Comparison of ENCODE assay signal across 8 cellular contexts in the genomic region with DNA sequence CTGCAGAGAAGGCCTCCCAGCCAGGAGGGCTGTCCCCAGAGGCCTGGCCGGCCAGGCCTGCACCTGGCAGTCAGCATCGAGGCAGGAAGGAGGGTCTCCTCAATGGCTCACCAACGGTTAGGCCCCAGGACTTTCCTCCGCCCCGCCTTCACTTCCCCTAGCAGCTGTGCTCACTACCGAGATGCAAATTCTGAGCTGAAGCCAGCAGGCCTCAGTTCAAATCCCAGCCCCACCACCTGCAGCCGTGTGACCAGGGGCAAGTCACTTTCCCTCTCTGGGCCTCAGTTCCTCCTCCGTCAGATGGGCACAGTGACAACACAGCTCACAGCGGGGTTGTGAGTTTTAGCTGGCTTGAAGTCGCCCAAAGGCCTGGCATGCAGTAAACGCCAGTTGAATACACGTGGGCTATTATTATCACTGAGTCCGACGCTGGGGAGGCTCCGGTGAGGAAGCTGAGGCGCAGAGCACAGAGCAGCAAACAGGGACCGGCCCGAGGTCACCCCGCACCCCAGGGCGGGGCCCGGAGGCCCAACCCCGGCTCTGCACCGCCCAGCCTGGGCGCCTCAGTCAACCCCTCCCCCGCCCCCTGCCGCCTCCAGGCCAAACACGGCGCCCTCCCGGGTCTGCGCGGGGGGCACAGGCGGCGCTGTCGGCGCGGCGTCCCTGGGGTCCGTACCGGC. TPM values are rescaled to one million over a fixed set of nuclear protein-coding genes. Genes with fewer than 3 reads are reported as not detected.
DNase-seq lines count a peak whose midpoint lies in the region; ATAC-seq, FAIRE-seq and TF ChIP-seq lines count a peak whose summit lies in the region.
"Had no signal": no experiment of that assay in that cellular context is flagged by ENCODE, and none has a peak within 500 bp of the region (broad histone marks: within the 10 kb centered on the region; RNA-seq: fewer than 3 reads in every experiment).

No MANE protein-coding gene starts in this region.

- DNase-seq in HUDEP-2 (lab: John Stamatoyannopoulos, UW; ENCODE audit: unreplicated experiment in 76 of 76) (peak in 67 of 76 experiments; percentile 22 to 83 (median 59)), SHP77 (lab: John Stamatoyannopoulos, UW) (peak; percentile 72 to 82), bronchial epithelial cell (ENCODE audit: low read depth) (peak; percentile 8), urothelium cell line (ENCODE audit: low spot score) (peak; percentile 86)

- peaks cover 5 to 18% of the 10 kb centered on the region in 2 donors for H3K4me1 ChIP-seq in muscle layer of duodenum (ENCODE audit: control insufficient read depth in 1 of 2, insufficient read depth in 2 of 2, low read length in 2 of 2)

- TF ChIP-seq CTCF in bronchial epithelial cell (IDR thresholded peaks at IDR 0.05; ENCODE audit: insufficient read depth, low read length, severe bottlenecking): no peak

- peak overlapping the region; percentile 21 for H3K27ac ChIP-seq in muscle layer of duodenum (ENCODE audit: low read length)

- ATAC-seq in GM21390 (IDR thresholded peaks at IDR 0.05; ENCODE audit: unreplicated experiment): peak; percentile 43

- FAIRE-seq in bronchial epithelial cell (lab: Jason Lieb, UNC) (no peak), urothelium cell line (lab: Jason Lieb, UNC) (no peak)

- peak overlapping the region; percentile 87 for H3K4me3 ChIP-seq in GM08714 (ENCODE audit: low read length)
- peak overlapping the region; percentile 34 for H3K4me3 ChIP-seq in bronchial epithelial cell (ENCODE audit: low read depth, low read length)
- peak overlapping the region; percentile 30 to 47 for H3K4me3 ChIP-seq in muscle layer of duodenum (ENCODE audit: low read depth in 1 of 2, low read length in 2 of 2)

- H3K9me3 ChIP-seq in muscle layer of duodenum (ENCODE audit: control insufficient read depth in 1 of 2, low read length in 2 of 2): no peaks in the 10 kb centered on the region

- H3K27me3 ChIP-seq in bronchial epithelial cell (ENCODE audit: control insufficient read depth, insufficient read depth, low read length) (no peaks in the 10 kb centered on the region), muscle layer of duodenum (ENCODE audit: low read depth, low read length) (no peaks in the 10 kb centered on the region)

- H3K36me3 ChIP-seq in bronchial epithelial cell (ENCODE audit: control insufficient read depth, insufficient read depth, low read length) (no peaks in the 10 kb centered on the region), muscle layer of duodenum (ENCODE audit: control insufficient read depth in 1 of 2, insufficient read depth in 2 of 2, low read length in 2 of 2) (no peaks in the 10 kb centered on the region)

RNA-seq across cellular contexts. Expression of a gene that starts 0.7 kb away (rescaled TPM):
- 0.26 and 0.64 TPM in 2 replicates for total RNA-seq in bronchial epithelial cell

RNA-seq across cellular contexts. Expression of a gene that starts 11.2 kb away (rescaled TPM):
- total RNA-seq in bronchial epithelial cell: 8.1 and 8.7 TPM in 2 replicates

RNA-seq across cellular contexts. Expression of a gene that starts 18.7 kb away (rescaled TPM):
- total RNA-seq in bronchial epithelial cell: 1.2 and 1.6 TPM in 2 replicates

RNA-seq across cellular contexts. Expression of a gene that starts 23.3 kb away (rescaled TPM):
- 0.13 TPM in 1 of 2 replicates, not detected in the other for total RNA-seq in bronchial epithelial cell
- total RNA-seq: lower leg skin had no signal

RNA-seq across cellular contexts. Expression of a gene that starts 34.6 kb away (rescaled TPM):
- total RNA-seq in bronchial epithelial cell: 2.4 and 3.3 TPM in 2 replicates

Comparison
In these comparisons a context has a peak if more than half of its experiments do, and no peak if none do; other contexts are left out.
1. Peak in every context shown above with its lines: DNase-seq, ATAC-seq, H3K4me3 ChIP-seq and H3K27ac ChIP-seq.
2. H3K4me3 ChIP-seq: peak in every context shown above with its lines; median percentile 87 in GM08714; 38 in muscle layer of duodenum; 34 in bronchial epithelial cell.
3. DNase-seq: peak in every context shown above with its lines; median percentile 86 in urothelium cell line; 77 in SHP77; 59 in HUDEP-2; 8 in bronchial epithelial cell.